In genomic region chr21:43189936-43190335, GRCh38 we compare ENCODE assay signal across 19 cellular contexts. TPM values are rescaled to one million over a fixed set of nuclear protein-coding genes. Genes with fewer than 3 reads are reported as not detected.
"Had no signal": no experiment of that assay in that cellular context is flagged by ENCODE, and none has a peak within 500 bp of the region (broad histone marks: within the 10 kb centered on the region; RNA-seq: fewer than 3 reads in every experiment).

No MANE protein-coding gene starts in this region.

- H3K9me3 Mint-ChIP-seq: activated T-cell treated with anti-CD3 and anti-CD28 coated beads, Interleukin-2, amount 50 U/mL, for 72 hours; neural crest cell had no signal

- ATAC-seq: activated T-cell treated with anti-CD3 and anti-CD28 coated beads, Interleukin-2, amount 50 U/mL, for 72 hours; heart left ventricle; pancreas had no signal

- H3K9me3 ChIP-seq: heart left ventricle, pancreas, stomach had no signal

- H3K4me1 ChIP-seq: pancreas had no signal

- H3K36me3 ChIP-seq: cardiac muscle cell, heart left ventricle, pancreas, stomach had no signal

- H3K4me3 ChIP-seq: cardiac muscle cell, heart left ventricle, pancreas, stomach had no signal

- DNase-seq: activated CD4-positive, alpha-beta T cell treated with anti-CD3 and anti-CD28 coated beads, Interleukin-2, amount 50 U/mL, for 4 hours; activated CD4-positive, CD25-positive, alpha-beta regulatory T cell; activated naive CD4-positive, alpha-beta T cell; activated T-cell treated with anti-CD3 and anti-CD28 coated beads, Interleukin-2, amount 50 U/mL, for 72 hours; effector CD4-positive, alpha-beta T cell; stomach had no signal

- FAIRE-seq: colon, frontal cortex, islet of Langerhans, pancreas had no signal

- H3K4me3 Mint-ChIP-seq: activated T-cell treated with anti-CD3 and anti-CD28 coated beads, Interleukin-2, amount 50 U/mL, for 72 hours; neural crest cell; T-helper 1 cell treated with Interleukin-12 subunit alpha and Interleukin-12 subunit beta and Interleukin-4 antibody, amounts not matched to agents 30 μg/mL and 1 μg/mL, for 36 hours had no signal

- H3K27ac Mint-ChIP-seq: activated T-cell treated with anti-CD3 and anti-CD28 coated beads, Interleukin-2, amount 50 U/mL, for 72 hours; T-helper 1 cell treated with Interleukin-12 subunit alpha and Interleukin-12 subunit beta and Interleukin-4 antibody, amounts not matched to agents 30 μg/mL and 1 μg/mL, for 36 hours had no signal

- H3K27ac ChIP-seq: cardiac muscle cell, heart left ventricle, pancreas, stomach had no signal

RNA-seq across cellular contexts. Expression of gene CRYAA, which starts 21.1 kb away (rescaled TPM):
- total RNA-seq: activated T-cell treated with anti-CD3 and anti-CD28 coated beads, Interleukin-2, amount 50 U/mL, for 72 hours; aorta; cardiac muscle cell; fibroblast of lung; frontal cortex; heart left ventricle; myocyte; neural crest cell; pancreas; renal cortical epithelial cell; skeletal muscle tissue; stomach had no signal
- polyA plus RNA-seq: aorta, cardiac muscle cell, fibroblast of lung, heart left ventricle, pancreas, stomach had no signal
